1 cellular context compared by ENCODE assay signal in the genomic region with DNA sequence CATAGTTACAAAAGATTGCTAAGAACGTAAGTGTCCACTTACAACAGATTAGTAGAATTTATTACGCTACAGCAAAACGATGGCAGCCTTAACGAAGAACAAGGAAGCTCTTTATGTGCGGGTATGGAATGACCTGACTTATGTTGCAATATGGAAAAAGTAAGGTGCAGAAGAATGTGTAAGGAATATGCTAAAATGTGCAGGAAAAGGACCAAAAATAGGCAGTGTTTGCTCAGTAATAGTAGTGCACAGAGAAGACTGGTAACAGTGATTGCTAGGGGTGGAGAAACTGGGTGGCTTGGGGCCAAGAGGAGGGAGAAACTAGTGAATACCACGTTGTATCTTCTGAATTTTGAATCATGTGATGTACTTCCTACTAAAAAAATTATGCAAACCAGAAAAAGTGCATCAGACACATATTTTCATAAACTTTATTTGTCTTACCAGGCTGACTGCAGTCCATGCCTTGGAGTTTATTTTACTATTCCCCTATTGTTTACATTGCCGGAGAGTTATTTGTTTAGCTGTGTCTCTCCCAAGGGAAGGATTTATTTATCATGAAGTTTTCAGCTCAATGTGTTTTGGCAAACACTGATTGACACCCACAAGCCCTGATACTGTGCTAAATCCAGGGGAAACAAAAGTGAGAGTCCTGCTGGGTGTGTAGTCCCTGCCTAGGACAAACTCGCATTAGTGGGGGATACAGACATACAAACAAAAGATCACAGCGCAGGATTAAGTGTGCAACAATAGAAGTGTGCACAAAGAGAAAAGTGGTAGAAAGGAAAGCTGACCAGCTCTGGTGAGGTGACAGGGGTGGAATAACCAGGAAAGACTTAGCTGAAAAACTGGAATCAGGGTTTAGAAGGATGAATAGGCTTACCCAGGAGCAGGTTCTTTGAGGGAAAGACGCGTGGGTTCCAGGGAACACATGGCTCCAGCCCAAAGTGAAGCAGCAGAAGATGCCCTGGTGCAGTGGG.
TF ChIP-seq lines count a peak whose summit lies in the region.

No MANE protein-coding gene starts in this region.

TF ChIP-seq in GM23338, 12 proteins besides CTCF, POLR2A, EP300 and RAD21 (continued from another document):
- TF ChIP-seq ZNF462 (CRISPR knock-in tag; IDR thresholded peaks at IDR 0.05) = no peak
- TF ChIP-seq POLR2AphosphoS5 (IDR thresholded peaks at IDR 0.05; ENCODE audit: low read depth) = no peak
- no peak for TF ChIP-seq ZNF114 (CRISPR knock-in tag; IDR thresholded peaks at IDR 0.05)
- TF ChIP-seq ZNF331 (CRISPR knock-in tag; IDR thresholded peaks at IDR 0.05; ENCODE audit: low read depth) = no peak
- TF ChIP-seq JUNB (IDR thresholded peaks at IDR 0.05; ENCODE audit: unreplicated experiment) = no peak
- TF ChIP-seq, protein P1, sequence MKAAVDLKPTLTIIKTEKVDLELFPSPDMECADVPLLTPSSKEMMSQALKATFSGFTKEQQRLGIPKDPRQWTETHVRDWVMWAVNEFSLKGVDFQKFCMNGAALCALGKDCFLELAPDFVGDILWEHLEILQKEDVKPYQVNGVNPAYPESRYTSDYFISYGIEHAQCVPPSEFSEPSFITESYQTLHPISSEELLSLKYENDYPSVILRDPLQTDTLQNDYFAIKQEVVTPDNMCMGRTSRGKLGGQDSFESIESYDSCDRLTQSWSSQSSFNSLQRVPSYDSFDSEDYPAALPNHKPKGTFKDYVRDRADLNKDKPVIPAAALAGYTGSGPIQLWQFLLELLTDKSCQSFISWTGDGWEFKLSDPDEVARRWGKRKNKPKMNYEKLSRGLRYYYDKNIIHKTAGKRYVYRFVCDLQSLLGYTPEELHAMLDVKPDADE (IDR thresholded peaks at IDR 0.05) = no peak
- TF ChIP-seq EZH2phosphoT487 (IDR thresholded peaks at IDR 0.05; ENCODE audit: unreplicated experiment) = no peak
- no peak for TF ChIP-seq EZH2 (IDR thresholded peaks at IDR 0.05; ENCODE audit: low read depth, unreplicated experiment)
- TF ChIP-seq CREB1 (CRISPR knock-in tag; IDR thresholded peaks at IDR 0.05; ENCODE audit: low read depth) = no peak
- TF ChIP-seq STAT1 (IDR thresholded peaks at IDR 0.05; ENCODE audit: unreplicated experiment) = no peak
- no peak for TF ChIP-seq NANOG (IDR thresholded peaks at IDR 0.05; ENCODE audit: borderline replicate concordance)
